In the genomic region with DNA sequence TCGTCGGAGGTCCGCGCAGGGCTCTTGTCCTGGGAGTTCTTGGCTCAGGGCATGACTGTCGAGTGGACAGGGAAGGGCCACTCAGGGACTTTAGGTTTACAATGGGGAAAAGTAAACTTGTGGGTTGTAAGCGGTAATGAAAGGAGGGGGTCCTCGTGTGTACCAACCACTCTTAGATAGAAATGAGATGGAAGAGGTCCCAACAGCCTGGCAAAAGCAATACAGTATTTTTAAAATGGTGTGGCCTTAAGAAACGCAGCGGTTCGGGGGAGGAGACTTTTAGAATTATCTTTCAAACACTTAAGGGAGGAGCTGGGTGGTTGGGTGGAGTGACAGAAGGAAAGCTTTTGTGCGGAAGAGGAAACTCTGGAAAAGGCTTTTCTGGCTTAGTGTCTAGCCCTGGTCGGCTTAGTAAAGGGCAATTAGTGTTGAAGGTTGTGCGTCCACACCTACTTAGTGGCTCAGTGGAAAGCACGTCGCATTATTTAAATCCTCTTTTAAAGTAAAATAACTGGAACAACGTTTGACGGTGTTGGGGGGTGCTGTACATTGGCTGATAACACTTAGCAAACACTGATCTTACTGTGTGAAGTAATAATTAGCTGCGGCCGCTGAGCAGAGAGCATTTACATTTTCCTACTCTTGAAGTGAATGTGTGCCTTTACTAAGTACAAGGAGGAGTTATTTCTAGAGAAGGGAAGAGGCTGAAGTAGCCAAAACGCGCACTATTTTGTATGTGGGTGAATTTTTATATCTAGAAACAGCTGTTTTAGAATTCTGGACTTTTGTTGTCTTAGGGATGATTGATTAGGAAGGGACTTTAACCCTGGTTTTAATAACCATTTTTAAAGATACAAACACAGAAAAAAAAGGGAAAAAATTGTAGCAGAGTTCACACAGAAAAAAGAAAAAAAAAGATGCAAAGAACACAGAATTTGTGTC, we compare ENCODE assay signal across 8 cellular contexts. TPM values are rescaled to one million over a fixed set of nuclear protein-coding genes. Genes with fewer than 3 reads are reported as not detected.
DNase-seq lines count a peak whose midpoint lies in the region; ATAC-seq and TF ChIP-seq lines count a peak whose summit lies in the region.

No MANE protein-coding gene starts in this region.

- no peaks in the 10 kb centered on the region for H3K36me3 ChIP-seq in mucosa of descending colon (ENCODE audit: low read depth)
- no peaks in the 10 kb centered on the region for H3K36me3 ChIP-seq in testis (ENCODE audit: low read depth, missing control alignments)

- no peak for TF ChIP-seq CTCF in epithelial cell of esophagus (IDR thresholded peaks at IDR 0.05; ENCODE audit: insufficient read depth, low read depth, low read length, missing control alignments)
- no peak for TF ChIP-seq CTCF in mucosa of descending colon (IDR thresholded peaks at IDR 0.05)
- TF ChIP-seq CTCF in testis (IDR thresholded peaks at IDR 0.05), result no peak

- intact Hi-C loops in mucosa of descending colon (cut with DNase I, micrococcal nuclease), result loop anchor here in 1 of 2 donors (10.0 kb wide), 1 partner anchor 50 kb away; no protein-coding TSS in a partner anchor
- intact Hi-C loops in testis (cut with DNase I; ENCODE audit: low total_unique reads), result loop anchor here (10.0 kb wide), 1 partner anchor 50 kb away; no protein-coding TSS in a partner anchor

- ATAC-seq in HG03439 (IDR thresholded peaks at IDR 0.05; ENCODE audit: unreplicated experiment), result peak; percentile 17
- ATAC-seq in mucosa of descending colon, result peak; percentile 82

- no peaks in the 10 kb centered on the region for H3K27me3 ChIP-seq in testis

- H3K9me3 ChIP-seq in mucosa of descending colon (no peaks in the 10 kb centered on the region), testis (no peaks in the 10 kb centered on the region)

- DNase-seq in CMK (ENCODE audit: low read depth) (peak; percentile 26), GM19238 (ENCODE audit: insufficient read length, low spot score) (peak; percentile 10), NCI-H526 (lab: John Stamatoyannopoulos, UW) (peak; percentile 59 to 84), epithelial cell of esophagus (ENCODE audit: low read depth) (peak; percentile 88), mucosa of descending colon (peak in 1 of 3 donors; percentile 86), testis (peak; percentile 91)
- DNase-seq in activated CD4-positive, alpha-beta T cell treated with anti-CD3 and anti-CD28 coated beads, Interleukin-2, amount 50 U/mL, for 48 hours, result peak; percentile 37 to 56

- H3K27ac ChIP-seq in testis, result peak overlapping the region; percentile 98 to 99

- H3K4me1 ChIP-seq in mucosa of descending colon (ENCODE audit: low read depth), result peaks cover 26% of the 10 kb centered on the region
- H3K4me1 ChIP-seq in testis, result peaks cover 19% of the 10 kb centered on the region

- 0 to 1% methylated on average over 21 of the region's 21 CpGs for WGBS in testis, 2 donors

- peak overlapping the region; percentile 98 for H3K4me3 ChIP-seq in epithelial cell of esophagus (ENCODE audit: low read length)
- H3K4me3 ChIP-seq in mucosa of descending colon, result peak overlapping the region; percentile 81
- H3K4me3 ChIP-seq in testis, result peak overlapping the region; percentile 98 to 99

- peak; percentile 73 for TF ChIP-seq POLR2A in testis (IDR thresholded peaks at IDR 0.05)

RNA-seq across cellular contexts. Expression of a gene that starts 1.0 kb away (rescaled TPM):
- total RNA-seq in mucosa of descending colon (100 to 1,000 TPM; 115 to 149 (median 137) TPM), testis (100 to 1,000 TPM; 160 to 189 TPM)
- 126 TPM for polyA plus RNA-seq in testis (ENCODE audit: insufficient read depth, low read depth, low replicate concordance)
